Comparison of ENCODE assay signal across 1 cellular context in the genomic region with DNA sequence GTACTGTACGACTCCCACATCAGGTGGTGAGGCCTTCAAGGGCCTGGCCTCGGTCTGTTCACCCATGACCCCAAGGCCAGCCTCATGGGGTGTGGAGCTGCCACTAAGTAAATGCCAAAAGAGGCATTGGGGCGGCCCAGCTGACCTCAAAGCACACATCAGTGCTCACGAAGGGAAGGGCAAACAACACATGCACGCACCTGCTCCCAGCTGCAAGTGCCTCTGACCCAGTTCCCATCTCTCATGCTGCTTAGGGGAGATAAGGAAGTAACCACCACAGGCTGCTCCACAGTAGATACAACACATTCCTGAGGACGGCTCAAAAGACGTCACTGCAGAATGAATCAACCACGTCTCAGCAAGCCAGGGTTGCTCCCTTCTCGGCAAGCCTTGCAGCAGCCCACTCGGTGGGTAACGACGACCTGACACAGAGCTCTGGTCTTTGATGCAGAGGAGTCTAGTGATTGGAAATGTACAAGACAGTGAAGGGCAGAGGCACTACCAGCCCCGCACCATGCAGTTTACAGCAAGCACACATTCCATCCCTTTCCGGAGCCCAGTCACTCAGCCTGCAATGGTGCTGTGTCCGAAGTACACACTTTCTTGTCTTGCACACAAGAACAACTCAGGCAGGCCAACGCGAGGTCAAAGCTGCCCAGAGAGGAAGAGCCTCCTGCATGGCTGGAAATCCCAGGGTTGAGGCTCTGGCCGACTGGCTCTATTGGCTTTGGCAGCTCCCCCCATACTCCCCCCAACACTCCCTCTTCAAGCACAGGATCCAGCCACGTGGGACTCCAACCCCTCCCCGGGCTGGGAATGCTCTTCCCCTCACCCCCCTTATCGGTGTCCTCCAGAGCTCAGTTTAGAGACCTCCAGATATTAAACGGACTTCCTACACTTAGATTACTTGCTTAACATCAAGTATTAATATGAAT.
TF ChIP-seq lines count a peak whose summit lies in the region.

No MANE protein-coding gene starts in this region.

TF ChIP-seq in K562, 482 proteins besides CTCF, POLR2A, EP300 and RAD21 (continued from another document and continues in another):
- TF ChIP-seq, protein P1, sequence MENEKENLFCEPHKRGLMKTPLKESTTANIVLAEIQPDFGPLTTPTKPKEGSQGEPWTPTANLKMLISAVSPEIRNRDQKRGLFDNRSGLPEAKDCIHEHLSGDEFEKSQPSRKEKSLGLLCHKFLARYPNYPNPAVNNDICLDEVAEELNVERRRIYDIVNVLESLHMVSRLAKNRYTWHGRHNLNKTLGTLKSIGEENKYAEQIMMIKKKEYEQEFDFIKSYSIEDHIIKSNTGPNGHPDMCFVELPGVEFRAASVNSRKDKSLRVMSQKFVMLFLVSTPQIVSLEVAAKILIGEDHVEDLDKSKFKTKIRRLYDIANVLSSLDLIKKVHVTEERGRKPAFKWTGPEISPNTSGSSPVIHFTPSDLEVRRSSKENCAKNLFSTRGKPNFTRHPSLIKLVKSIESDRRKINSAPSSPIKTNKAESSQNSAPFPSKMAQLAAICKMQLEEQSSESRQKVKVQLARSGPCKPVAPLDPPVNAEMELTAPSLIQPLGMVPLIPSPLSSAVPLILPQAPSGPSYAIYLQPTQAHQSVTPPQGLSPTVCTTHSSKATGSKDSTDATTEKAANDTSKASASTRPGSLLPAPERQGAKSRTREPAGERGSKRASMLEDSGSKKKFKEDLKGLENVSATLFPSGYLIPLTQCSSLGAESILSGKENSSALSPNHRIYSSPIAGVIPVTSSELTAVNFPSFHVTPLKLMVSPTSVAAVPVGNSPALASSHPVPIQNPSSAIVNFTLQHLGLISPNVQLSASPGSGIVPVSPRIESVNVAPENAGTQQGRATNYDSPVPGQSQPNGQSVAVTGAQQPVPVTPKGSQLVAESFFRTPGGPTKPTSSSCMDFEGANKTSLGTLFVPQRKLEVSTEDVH (IDR thresholded peaks at IDR 0.05; ENCODE audit: low read depth, partially characterized antibody) = peak; percentile 26
- TF ChIP-seq TRIM28 (IDR thresholded peaks at IDR 0.05) (peak; percentile 76; the same call in 1 of the 2 replicates), NBN (IDR thresholded peaks at IDR 0.05; ENCODE audit: low read depth) (peak; percentile 95), NCOA4 (IDR thresholded peaks at IDR 0.05; ENCODE audit: partially characterized antibody) (peak; percentile 39), ELF4 (CRISPR knock-in tag; IDR thresholded peaks at IDR 0.05) (0 out of 2 replicates have a peak, but pooled peaks have one; percentile 38), ESRRB (CRISPR knock-in tag; IDR thresholded peaks at IDR 0.05; ENCODE audit: borderline replicate concordance) (no peak), BMI1 (IDR thresholded peaks at IDR 0.05; ENCODE audit: low read length) (no peak), CTBP1 (IDR thresholded peaks at IDR 0.05; ENCODE audit: borderline replicate concordance) (peak; percentile 99), PCBP2 (IDR thresholded peaks at IDR 0.05; ENCODE audit: low read depth, low read length, poor library complexity, severe bottlenecking) (no peak), GATA2 (CRISPR knock-in tag; IDR thresholded peaks at IDR 0.05) (peak; percentile 100), TAF7 (tag; IDR thresholded peaks at IDR 0.05) (no peak), ZNF436 (CRISPR knock-in tag; IDR thresholded peaks at IDR 0.05) (no peak), RB1 (IDR thresholded peaks at IDR 0.05; ENCODE audit: low read depth) (0 out of 2 replicates have a peak, but pooled peaks have one; percentile 16), CHD1 (IDR thresholded peaks at IDR 0.05; ENCODE audit: low read length) (no peak), SIN3A (IDR thresholded peaks at IDR 0.05; ENCODE audit: borderline replicate concordance in 2 of 2, control insufficient read depth in 1 of 2, low read depth in 2 of 2, low read length in 2 of 2) (peak in 1 of 2 experiments; percentile 46; a peak in 2 of 4 replicates), NR2F6 (CRISPR knock-in tag; IDR thresholded peaks at IDR 0.05) (no peak), ZNF311 (CRISPR knock-in tag; IDR thresholded peaks at IDR 0.05) (peak; percentile 63; the same call in 1 of the 2 replicates), FUS (optimal IDR thresholded peaks at IDR 0.05; ENCODE audit: low read depth, low read length) (no peak), ZNF589 (CRISPR knock-in tag; IDR thresholded peaks at IDR 0.05; ENCODE audit: low read depth) (peak; percentile 99), MTF1 (CRISPR knock-in tag; IDR thresholded peaks at IDR 0.05; ENCODE audit: borderline replicate concordance) (no peak), ZNF239 (CRISPR knock-in tag; IDR thresholded peaks at IDR 0.05) (0 out of 2 replicates have a peak, but pooled peaks have one; percentile 8)
- TF ChIP-seq, protein P2, sequence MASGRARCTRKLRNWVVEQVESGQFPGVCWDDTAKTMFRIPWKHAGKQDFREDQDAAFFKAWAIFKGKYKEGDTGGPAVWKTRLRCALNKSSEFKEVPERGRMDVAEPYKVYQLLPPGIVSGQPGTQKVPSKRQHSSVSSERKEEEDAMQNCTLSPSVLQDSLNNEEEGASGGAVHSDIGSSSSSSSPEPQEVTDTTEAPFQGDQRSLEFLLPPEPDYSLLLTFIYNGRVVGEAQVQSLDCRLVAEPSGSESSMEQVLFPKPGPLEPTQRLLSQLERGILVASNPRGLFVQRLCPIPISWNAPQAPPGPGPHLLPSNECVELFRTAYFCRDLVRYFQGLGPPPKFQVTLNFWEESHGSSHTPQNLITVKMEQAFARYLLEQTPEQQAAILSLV (tag; IDR thresholded peaks at IDR 0.05) = no peak
- TF ChIP-seq, protein P3, sequence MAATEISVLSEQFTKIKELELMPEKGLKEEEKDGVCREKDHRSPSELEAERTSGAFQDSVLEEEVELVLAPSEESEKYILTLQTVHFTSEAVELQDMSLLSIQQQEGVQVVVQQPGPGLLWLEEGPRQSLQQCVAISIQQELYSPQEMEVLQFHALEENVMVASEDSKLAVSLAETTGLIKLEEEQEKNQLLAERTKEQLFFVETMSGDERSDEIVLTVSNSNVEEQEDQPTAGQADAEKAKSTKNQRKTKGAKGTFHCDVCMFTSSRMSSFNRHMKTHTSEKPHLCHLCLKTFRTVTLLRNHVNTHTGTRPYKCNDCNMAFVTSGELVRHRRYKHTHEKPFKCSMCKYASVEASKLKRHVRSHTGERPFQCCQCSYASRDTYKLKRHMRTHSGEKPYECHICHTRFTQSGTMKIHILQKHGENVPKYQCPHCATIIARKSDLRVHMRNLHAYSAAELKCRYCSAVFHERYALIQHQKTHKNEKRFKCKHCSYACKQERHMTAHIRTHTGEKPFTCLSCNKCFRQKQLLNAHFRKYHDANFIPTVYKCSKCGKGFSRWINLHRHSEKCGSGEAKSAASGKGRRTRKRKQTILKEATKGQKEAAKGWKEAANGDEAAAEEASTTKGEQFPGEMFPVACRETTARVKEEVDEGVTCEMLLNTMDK (IDR thresholded peaks at IDR 0.05; ENCODE audit: borderline replicate concordance, insufficient read depth, low read depth, low read length, poor library complexity, severe bottlenecking) = no peak
- TF ChIP-seq, protein P4, sequence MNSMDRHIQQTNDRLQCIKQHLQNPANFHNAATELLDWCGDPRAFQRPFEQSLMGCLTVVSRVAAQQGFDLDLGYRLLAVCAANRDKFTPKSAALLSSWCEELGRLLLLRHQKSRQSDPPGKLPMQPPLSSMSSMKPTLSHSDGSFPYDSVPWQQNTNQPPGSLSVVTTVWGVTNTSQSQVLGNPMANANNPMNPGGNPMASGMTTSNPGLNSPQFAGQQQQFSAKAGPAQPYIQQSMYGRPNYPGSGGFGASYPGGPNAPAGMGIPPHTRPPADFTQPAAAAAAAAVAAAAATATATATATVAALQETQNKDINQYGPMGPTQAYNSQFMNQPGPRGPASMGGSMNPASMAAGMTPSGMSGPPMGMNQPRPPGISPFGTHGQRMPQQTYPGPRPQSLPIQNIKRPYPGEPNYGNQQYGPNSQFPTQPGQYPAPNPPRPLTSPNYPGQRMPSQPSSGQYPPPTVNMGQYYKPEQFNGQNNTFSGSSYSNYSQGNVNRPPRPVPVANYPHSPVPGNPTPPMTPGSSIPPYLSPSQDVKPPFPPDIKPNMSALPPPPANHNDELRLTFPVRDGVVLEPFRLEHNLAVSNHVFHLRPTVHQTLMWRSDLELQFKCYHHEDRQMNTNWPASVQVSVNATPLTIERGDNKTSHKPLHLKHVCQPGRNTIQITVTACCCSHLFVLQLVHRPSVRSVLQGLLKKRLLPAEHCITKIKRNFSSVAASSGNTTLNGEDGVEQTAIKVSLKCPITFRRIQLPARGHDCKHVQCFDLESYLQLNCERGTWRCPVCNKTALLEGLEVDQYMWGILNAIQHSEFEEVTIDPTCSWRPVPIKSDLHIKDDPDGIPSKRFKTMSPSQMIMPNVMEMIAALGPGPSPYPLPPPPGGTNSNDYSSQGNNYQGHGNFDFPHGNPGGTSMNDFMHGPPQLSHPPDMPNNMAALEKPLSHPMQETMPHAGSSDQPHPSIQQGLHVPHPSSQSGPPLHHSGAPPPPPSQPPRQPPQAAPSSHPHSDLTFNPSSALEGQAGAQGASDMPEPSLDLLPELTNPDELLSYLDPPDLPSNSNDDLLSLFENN (IDR thresholded peaks at IDR 0.05; ENCODE audit: low read depth in 2 of 2, low read length in 2 of 2) = peak in 1 of 2 experiments; percentile 98; a peak in 2 of 4 replicates
- TF ChIP-seq, protein P5, sequence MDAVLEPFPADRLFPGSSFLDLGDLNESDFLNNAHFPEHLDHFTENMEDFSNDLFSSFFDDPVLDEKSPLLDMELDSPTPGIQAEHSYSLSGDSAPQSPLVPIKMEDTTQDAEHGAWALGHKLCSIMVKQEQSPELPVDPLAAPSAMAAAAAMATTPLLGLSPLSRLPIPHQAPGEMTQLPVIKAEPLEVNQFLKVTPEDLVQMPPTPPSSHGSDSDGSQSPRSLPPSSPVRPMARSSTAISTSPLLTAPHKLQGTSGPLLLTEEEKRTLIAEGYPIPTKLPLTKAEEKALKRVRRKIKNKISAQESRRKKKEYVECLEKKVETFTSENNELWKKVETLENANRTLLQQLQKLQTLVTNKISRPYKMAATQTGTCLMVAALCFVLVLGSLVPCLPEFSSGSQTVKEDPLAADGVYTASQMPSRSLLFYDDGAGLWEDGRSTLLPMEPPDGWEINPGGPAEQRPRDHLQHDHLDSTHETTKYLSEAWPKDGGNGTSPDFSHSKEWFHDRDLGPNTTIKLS (IDR thresholded peaks at IDR 0.05; ENCODE audit: borderline replicate concordance, low read depth) = peak; percentile 68; the same call in 1 of the 2 replicates
- TF ChIP-seq, protein P6, sequence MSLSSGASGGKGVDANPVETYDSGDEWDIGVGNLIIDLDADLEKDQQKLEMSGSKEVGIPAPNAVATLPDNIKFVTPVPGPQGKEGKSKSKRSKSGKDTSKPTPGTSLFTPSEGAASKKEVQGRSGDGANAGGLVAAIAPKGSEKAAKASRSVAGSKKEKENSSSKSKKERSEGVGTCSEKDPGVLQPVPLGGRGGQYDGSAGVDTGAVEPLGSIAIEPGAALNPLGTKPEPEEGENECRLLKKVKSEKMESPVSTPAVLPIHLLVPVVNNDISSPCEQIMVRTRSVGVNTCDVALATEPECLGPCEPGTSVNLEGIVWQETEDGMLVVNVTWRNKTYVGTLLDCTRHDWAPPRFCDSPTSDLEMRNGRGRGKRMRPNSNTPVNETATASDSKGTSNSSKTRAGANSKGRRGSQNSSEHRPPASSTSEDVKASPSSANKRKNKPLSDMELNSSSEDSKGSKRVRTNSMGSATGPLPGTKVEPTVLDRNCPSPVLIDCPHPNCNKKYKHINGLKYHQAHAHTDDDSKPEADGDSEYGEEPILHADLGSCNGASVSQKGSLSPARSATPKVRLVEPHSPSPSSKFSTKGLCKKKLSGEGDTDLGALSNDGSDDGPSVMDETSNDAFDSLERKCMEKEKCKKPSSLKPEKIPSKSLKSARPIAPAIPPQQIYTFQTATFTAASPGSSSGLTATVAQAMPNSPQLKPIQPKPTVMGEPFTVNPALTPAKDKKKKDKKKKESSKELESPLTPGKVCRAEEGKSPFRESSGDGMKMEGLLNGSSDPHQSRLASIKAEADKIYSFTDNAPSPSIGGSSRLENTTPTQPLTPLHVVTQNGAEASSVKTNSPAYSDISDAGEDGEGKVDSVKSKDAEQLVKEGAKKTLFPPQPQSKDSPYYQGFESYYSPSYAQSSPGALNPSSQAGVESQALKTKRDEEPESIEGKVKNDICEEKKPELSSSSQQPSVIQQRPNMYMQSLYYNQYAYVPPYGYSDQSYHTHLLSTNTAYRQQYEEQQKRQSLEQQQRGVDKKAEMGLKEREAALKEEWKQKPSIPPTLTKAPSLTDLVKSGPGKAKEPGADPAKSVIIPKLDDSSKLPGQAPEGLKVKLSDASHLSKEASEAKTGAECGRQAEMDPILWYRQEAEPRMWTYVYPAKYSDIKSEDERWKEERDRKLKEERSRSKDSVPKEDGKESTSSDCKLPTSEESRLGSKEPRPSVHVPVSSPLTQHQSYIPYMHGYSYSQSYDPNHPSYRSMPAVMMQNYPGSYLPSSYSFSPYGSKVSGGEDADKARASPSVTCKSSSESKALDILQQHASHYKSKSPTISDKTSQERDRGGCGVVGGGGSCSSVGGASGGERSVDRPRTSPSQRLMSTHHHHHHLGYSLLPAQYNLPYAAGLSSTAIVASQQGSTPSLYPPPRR (CRISPR knock-in tag; IDR thresholded peaks at IDR 0.05; ENCODE audit: borderline replicate concordance) = peak; percentile 94
- TF ChIP-seq, protein P7, sequence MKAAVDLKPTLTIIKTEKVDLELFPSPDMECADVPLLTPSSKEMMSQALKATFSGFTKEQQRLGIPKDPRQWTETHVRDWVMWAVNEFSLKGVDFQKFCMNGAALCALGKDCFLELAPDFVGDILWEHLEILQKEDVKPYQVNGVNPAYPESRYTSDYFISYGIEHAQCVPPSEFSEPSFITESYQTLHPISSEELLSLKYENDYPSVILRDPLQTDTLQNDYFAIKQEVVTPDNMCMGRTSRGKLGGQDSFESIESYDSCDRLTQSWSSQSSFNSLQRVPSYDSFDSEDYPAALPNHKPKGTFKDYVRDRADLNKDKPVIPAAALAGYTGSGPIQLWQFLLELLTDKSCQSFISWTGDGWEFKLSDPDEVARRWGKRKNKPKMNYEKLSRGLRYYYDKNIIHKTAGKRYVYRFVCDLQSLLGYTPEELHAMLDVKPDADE (conservative IDR thresholded peaks at IDR 0.05; ENCODE audit: control insufficient read depth, low read depth, low read length) = peak; percentile 96
- TF ChIP-seq, protein P8, sequence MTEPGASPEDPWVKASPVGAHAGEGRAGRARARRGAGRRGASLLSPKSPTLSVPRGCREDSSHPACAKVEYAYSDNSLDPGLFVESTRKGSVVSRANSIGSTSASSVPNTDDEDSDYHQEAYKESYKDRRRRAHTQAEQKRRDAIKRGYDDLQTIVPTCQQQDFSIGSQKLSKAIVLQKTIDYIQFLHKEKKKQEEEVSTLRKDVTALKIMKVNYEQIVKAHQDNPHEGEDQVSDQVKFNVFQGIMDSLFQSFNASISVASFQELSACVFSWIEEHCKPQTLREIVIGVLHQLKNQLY (CRISPR knock-in tag; conservative IDR thresholded peaks at IDR 0.05) = 0 out of 4 replicates have a peak, but pooled peaks of 1 of the 2 experiments have one; percentile 4
- TF ChIP-seq, protein P9, sequence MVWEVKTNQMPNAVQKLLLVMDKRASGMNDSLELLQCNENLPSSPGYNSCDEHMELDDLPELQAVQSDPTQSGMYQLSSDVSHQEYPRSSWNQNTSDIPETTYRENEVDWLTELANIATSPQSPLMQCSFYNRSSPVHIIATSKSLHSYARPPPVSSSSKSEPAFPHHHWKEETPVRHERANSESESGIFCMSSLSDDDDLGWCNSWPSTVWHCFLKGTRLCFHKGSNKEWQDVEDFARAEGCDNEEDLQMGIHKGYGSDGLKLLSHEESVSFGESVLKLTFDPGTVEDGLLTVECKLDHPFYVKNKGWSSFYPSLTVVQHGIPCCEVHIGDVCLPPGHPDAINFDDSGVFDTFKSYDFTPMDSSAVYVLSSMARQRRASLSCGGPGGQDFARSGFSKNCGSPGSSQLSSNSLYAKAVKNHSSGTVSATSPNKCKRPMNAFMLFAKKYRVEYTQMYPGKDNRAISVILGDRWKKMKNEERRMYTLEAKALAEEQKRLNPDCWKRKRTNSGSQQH (CRISPR knock-in tag; IDR thresholded peaks at IDR 0.05) = peak; percentile 53; the same call in 1 of the 2 replicates
